In genomic region chr16:67977005-67977404, GRCh38 we compare ENCODE assay signal across 1 cellular context.
TF ChIP-seq lines count a peak whose summit lies in the region.

No MANE protein-coding gene starts in this region.

TF ChIP-seq in HepG2, 621 proteins besides CTCF, POLR2A, EP300 and RAD21:
- no peak for TF ChIP-seq ARNTL (CRISPR knock-in tag; IDR thresholded peaks at IDR 0.05)
- TF ChIP-seq, protein P1, sequence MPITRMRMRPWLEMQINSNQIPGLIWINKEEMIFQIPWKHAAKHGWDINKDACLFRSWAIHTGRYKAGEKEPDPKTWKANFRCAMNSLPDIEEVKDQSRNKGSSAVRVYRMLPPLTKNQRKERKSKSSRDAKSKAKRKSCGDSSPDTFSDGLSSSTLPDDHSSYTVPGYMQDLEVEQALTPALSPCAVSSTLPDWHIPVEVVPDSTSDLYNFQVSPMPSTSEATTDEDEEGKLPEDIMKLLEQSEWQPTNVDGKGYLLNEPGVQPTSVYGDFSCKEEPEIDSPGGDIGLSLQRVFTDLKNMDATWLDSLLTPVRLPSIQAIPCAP (CRISPR knock-in tag; IDR thresholded peaks at IDR 0.05; ENCODE audit: low read depth) = no peak
